In genomic region chr19:14529254-14530004, GRCh38 we compare ENCODE assay signal across 1 cellular context.
A peak's percentile ranks its signal among the peaks of the same experiment; 100 is the strongest.
TF ChIP-seq lines count a peak whose summit lies in the region.

Gene TECR (plus strand): TSS chr19:14529594. CDS start chr19:14529697, 103 bp downstream.

TF ChIP-seq in HepG2, 621 proteins besides CTCF, POLR2A, EP300 and RAD21 (continued from another document and continues in another):
- TF ChIP-seq SP1 (IDR thresholded peaks at IDR 0.05) (no peak), SP1 (CRISPR knock-in tag; IDR thresholded peaks at IDR 0.05) (peak; percentile 86), NR2F2 (IDR thresholded peaks at IDR 0.05; ENCODE audit: borderline replicate concordance, low read depth) (no peak), HMGA1 (CRISPR knock-in tag; conservative IDR thresholded peaks at IDR 0.05) (no peak), SRSF4 (IDR thresholded peaks at IDR 0.05; ENCODE audit: low read depth, low read length, poor library complexity, severe bottlenecking) (no peak), FLYWCH1 (CRISPR knock-in tag; IDR thresholded peaks at IDR 0.05) (no peak), ZNF788 (CRISPR knock-in tag; IDR thresholded peaks at IDR 0.05; ENCODE audit: borderline replicate concordance) (no peak), ADNP (CRISPR knock-in tag; IDR thresholded peaks at IDR 0.05) (no peak), FUBP1 (CRISPR knock-in tag; IDR thresholded peaks at IDR 0.05; ENCODE audit: borderline replicate concordance) (0 out of 2 replicates have a peak, but pooled peaks have one; percentile 27), GABPA (IDR thresholded peaks at IDR 0.05; ENCODE audit: low read depth, low read length) (no peak), GABPA (CRISPR knock-in tag; IDR thresholded peaks at IDR 0.05; ENCODE audit: low read depth) (peak; percentile 7; the same call in 1 of the 2 replicates), NR2F1 (CRISPR knock-in tag; IDR thresholded peaks at IDR 0.05) (no peak), E2F5 (CRISPR knock-in tag; conservative IDR thresholded peaks at IDR 0.05) (no peak), CENPBD1 (CRISPR knock-in tag; IDR thresholded peaks at IDR 0.05; ENCODE audit: borderline replicate concordance, low read depth) (no peak), CSRNP1 (CRISPR knock-in tag; IDR thresholded peaks at IDR 0.05) (peak; percentile 76; the same call in 1 of the 2 replicates), ZBTB37 (CRISPR knock-in tag; IDR thresholded peaks at IDR 0.05) (no peak), ZIK1 (CRISPR knock-in tag; IDR thresholded peaks at IDR 0.05; ENCODE audit: borderline replicate concordance, low read depth) (no peak), SUZ12 (IDR thresholded peaks at IDR 0.05; ENCODE audit: low read depth, low read length) (no peak), ZKSCAN1 (IDR thresholded peaks at IDR 0.05; ENCODE audit: low read length) (no peak), ZBTB7B (CRISPR knock-in tag; IDR thresholded peaks at IDR 0.05) (no peak), ZNF740 (CRISPR knock-in tag; IDR thresholded peaks at IDR 0.05) (no peak), PTBP1 (IDR thresholded peaks at IDR 0.05; ENCODE audit: low read depth, low read length, poor library complexity, severe bottlenecking) (no peak), ZNF143 (CRISPR knock-in tag; IDR thresholded peaks at IDR 0.05) (no peak), IRF1 (CRISPR knock-in tag; IDR thresholded peaks at IDR 0.05; ENCODE audit: low read depth) (no peak), MAX (IDR thresholded peaks at IDR 0.05) (peak; percentile 39; the same call in 1 of the 2 replicates), ATF5 (CRISPR knock-in tag; IDR thresholded peaks at IDR 0.05; ENCODE audit: low read depth) (no peak), DMTF1 (CRISPR knock-in tag; IDR thresholded peaks at IDR 0.05) (no peak), SIX4 (CRISPR knock-in tag; IDR thresholded peaks at IDR 0.05) (no peak), HNF1A (IDR thresholded peaks at IDR 0.05; ENCODE audit: low read depth) (no peak), HNF1A (CRISPR knock-in tag; IDR thresholded peaks at IDR 0.05; ENCODE audit: borderline replicate concordance) (no peak), SETDB1 (CRISPR knock-in tag; IDR thresholded peaks at IDR 0.05; ENCODE audit: borderline replicate concordance) (no peak), FOXJ3 (CRISPR knock-in tag; IDR thresholded peaks at IDR 0.05; ENCODE audit: borderline replicate concordance) (no peak), DMAP1 (CRISPR knock-in tag; IDR thresholded peaks at IDR 0.05) (peak; percentile 75), MTF2 (CRISPR knock-in tag; IDR thresholded peaks at IDR 0.05; ENCODE audit: borderline replicate concordance) (no peak; the same call in 1 of the 2 replicates), TERF1 (CRISPR knock-in tag; IDR thresholded peaks at IDR 0.05) (no peak), ELF1 (CRISPR knock-in tag; IDR thresholded peaks at IDR 0.05) (peak; percentile 36; the same call in 1 of the 2 replicates), ZNF629 (CRISPR knock-in tag; conservative IDR thresholded peaks at IDR 0.05) (no peak), ZNF121 (CRISPR knock-in tag; IDR thresholded peaks at IDR 0.05) (0 out of 2 replicates have a peak, but pooled peaks have one; percentile 27), ZNF737 (CRISPR knock-in tag; IDR thresholded peaks at IDR 0.05; ENCODE audit: borderline replicate concordance) (no peak), ZBTB20 (CRISPR knock-in tag; IDR thresholded peaks at IDR 0.05; ENCODE audit: borderline replicate concordance, low read depth) (no peak; the same call in 1 of the 2 replicates), HDAC2 (CRISPR knock-in tag; IDR thresholded peaks at IDR 0.05) (no peak; the same call in none of the 2 replicates)
